In the genomic region with DNA sequence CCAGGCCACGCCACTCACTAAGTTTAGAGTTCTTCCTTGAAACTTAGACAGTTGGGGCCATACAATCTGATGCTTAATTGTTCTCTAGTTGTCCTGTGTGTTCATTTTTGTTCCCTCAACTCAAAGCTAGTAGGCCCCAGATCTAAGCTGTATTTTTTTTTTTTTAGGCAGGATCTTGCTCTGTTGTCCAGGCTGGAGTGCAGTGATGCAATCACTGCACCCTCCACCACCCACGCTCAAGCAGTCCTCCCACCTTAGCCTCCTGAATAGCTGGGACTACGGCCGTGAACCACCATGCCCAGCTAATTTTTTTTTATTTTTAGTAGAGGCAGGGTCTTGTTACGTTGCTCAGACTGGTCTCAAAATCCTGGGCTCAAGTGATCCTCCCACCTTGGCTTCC, we compare ENCODE assay signal across 11 cellular contexts. TPM values are rescaled to one million over a fixed set of nuclear protein-coding genes. Genes with fewer than 3 reads are reported as not detected.
A peak's percentile ranks its signal among the peaks of the same experiment; 100 is the strongest.
DNase-seq lines count a peak whose midpoint lies in the region; ATAC-seq and TF ChIP-seq lines count a peak whose summit lies in the region.
"Had no signal": no experiment of that assay in that cellular context is flagged by ENCODE, and none has a peak within 500 bp of the region (broad histone marks: within the 10 kb centered on the region; RNA-seq: fewer than 3 reads in every experiment).

No MANE protein-coding gene starts in this region.

- peaks cover 4% of the 10 kb centered on the region for H3K4me1 Mint-ChIP-seq in activated T-cell treated with anti-CD3 and anti-CD28 coated beads, Interleukin-2, amount 50 U/mL, for 24 hours (ENCODE audit: low read depth)

- H3K27ac ChIP-seq in adipose tissue (ENCODE audit: low read depth, low read length) (peak overlapping the region; percentile 98), right lobe of liver (peak overlapping the region; percentile 90 to 100 (median 97)), thoracic aorta (peak overlapping the region; percentile 98 to 99)

- WGBS in adipose tissue, 3 donors, result 48 to 67% (median 51%) methylated on average over 5 of the region's 5 CpGs
- 31% methylated on average over 5 of the region's 5 CpGs for WGBS in right lobe of liver (ENCODE audit: insufficient coverage, low coverage, low lambda C conversion rate, missing lambda C conversion rate)

- TF ChIP-seq CTCF in right lobe of liver (IDR thresholded peaks at IDR 0.05), result no peak
- no peak for TF ChIP-seq CTCF in thoracic aorta (IDR thresholded peaks at IDR 0.05)

- no peaks in the 10 kb centered on the region for H3K9me3 ChIP-seq in right lobe of liver
- no peaks in the 10 kb centered on the region for H3K9me3 ChIP-seq in thoracic aorta

- no peak for DNase-seq in activated T-cell treated with anti-CD3 and anti-CD28 coated beads, Interleukin-2, amount 50 U/mL, for 24 hours
- no peak for DNase-seq in activated T-cell treated with anti-CD3 and anti-CD28 coated beads, Interleukin-2, amount 50 U/mL, for 1 hour
- no peak for DNase-seq in right lobe of liver
- DNase-seq in thoracic aorta (ENCODE audit: low spot score), result no peak
- no peak for DNase-seq in NCI-H1092 treated with DMSO at 0.1 percent for 48 hours (lab: John Stamatoyannopoulos, UW)
- DNase-seq: effector CD4-positive, alpha-beta T cell; SHP77 had no signal

- no peak for TF ChIP-seq POLR2A in right lobe of liver (IDR thresholded peaks at IDR 0.05)

- H3K27me3 Mint-ChIP-seq in activated T-cell treated with anti-CD3 and anti-CD28 coated beads, Interleukin-2, amount 50 U/mL, for 24 hours, result no peaks in the 10 kb centered on the region

- H3K27me3 ChIP-seq in right lobe of liver (no peaks in the 10 kb centered on the region), thoracic aorta (replicated peaks; ENCODE audit: insufficient read depth) (no peaks in the 10 kb centered on the region)

- ATAC-seq in right lobe of liver, result no peak
- no peak for ATAC-seq in thoracic aorta (ENCODE audit: insufficient number of reproducible peaks, low FRiP score, low read depth)
- no peak for ATAC-seq in HG03457 (IDR thresholded peaks at IDR 0.05; ENCODE audit: unreplicated experiment)
- ATAC-seq in GM19463 (IDR thresholded peaks at IDR 0.05; ENCODE audit: unreplicated experiment), result no peak

- H3K4me3 Mint-ChIP-seq in activated T-cell treated with anti-CD3 and anti-CD28 coated beads, Interleukin-2, amount 50 U/mL, for 24 hours, result peak overlapping the region; percentile 42

- peaks cover 65% of the 10 kb centered on the region for H3K36me3 Mint-ChIP-seq in activated T-cell treated with anti-CD3 and anti-CD28 coated beads, Interleukin-2, amount 50 U/mL, for 24 hours (ENCODE audit: low read depth)

- intact Hi-C loops in right lobe of liver (cut with DNase I), result loop anchor here (10.0 kb wide), 2 partner anchors 50 to 200 kb away; a partner anchor contains a TSS

- H3K4me1 ChIP-seq in right lobe of liver (peaks cover 0 to 60% (median 23%) of the 10 kb centered on the region in 4 donors), thoracic aorta (ENCODE audit: control insufficient read depth in 1 of 2, low read depth in 2 of 2) (peaks cover 37 to 84% of the 10 kb centered on the region in 2 donors)

- no peaks in the 10 kb centered on the region for H3K9me3 Mint-ChIP-seq in activated T-cell treated with anti-CD3 and anti-CD28 coated beads, Interleukin-2, amount 50 U/mL, for 24 hours

- peak overlapping the region in 2 of 3 donors; percentile 51 to 100 for H3K4me3 ChIP-seq in right lobe of liver
- peak overlapping the region; percentile 89 for H3K4me3 ChIP-seq in thoracic aorta

- H3K36me3 ChIP-seq in right lobe of liver (peaks cover 0 to 53% (median 38%) of the 10 kb centered on the region in 4 donors), thoracic aorta (peaks cover 47% of the 10 kb centered on the region)

- peak overlapping the region; percentile 87 for H3K27ac Mint-ChIP-seq in activated T-cell treated with anti-CD3 and anti-CD28 coated beads, Interleukin-2, amount 50 U/mL, for 24 hours

RNA-seq across cellular contexts. Expression of a gene that starts 7.5 kb away (rescaled TPM):
- polyA plus RNA-seq in adipose tissue, result 100 to 1,000 TPM in 1 of 3 donors, 10 to 100 TPM in 2; 46.8 to 238 (median 68.9) TPM
- total RNA-seq in right lobe of liver (100 to 1,000 TPM in 4 of 6 experiments, 10 to 100 TPM in 2; 70.6 to 199 (median 117) TPM), thoracic aorta (100 to 1,000 TPM; 311 to 384 TPM)

RNA-seq across cellular contexts. Expression of a gene that starts 23.9 kb away (rescaled TPM):
- polyA plus RNA-seq in adipose tissue, result 100 to 1,000 TPM in 1 of 3 donors, 1 to 10 TPM in 2; 8.7 to 117 (median 9.8) TPM
- total RNA-seq in right lobe of liver (1 to 10 TPM; 2.3 to 5.5 (median 3.3) TPM), thoracic aorta (under 1 TPM in 1 of 2 donors, not detected in 1; 0.78 TPM)
- total RNA-seq: HT1080 had no signal

RNA-seq across cellular contexts. Expression of a gene that starts 41.0 kb away (rescaled TPM):
- 10 to 100 TPM in 1 of 3 donors, 1 to 10 TPM in 2; 1.0 to 17.0 (median 5.0) TPM for polyA plus RNA-seq in adipose tissue
- total RNA-seq in right lobe of liver (1 to 10 TPM; 2.1 to 9.5 (median 6.0) TPM), thoracic aorta (10 to 100 TPM; 16.4 to 33.5 TPM)

RNA-seq across cellular contexts. Expression of a gene that starts 49.6 kb away (rescaled TPM):
- polyA plus RNA-seq in adipose tissue, result 100 to 1,000 TPM in 1 of 3 donors, 10 to 100 TPM in 2; 53.4 to 132 (median 60.0) TPM
- total RNA-seq in right lobe of liver (100 to 1,000 TPM in 3 of 6 experiments, 10 to 100 TPM in 3; 83.8 to 235 (median 103) TPM), thoracic aorta (100 to 1,000 TPM; 176 to 217 TPM)
